Comparison of ENCODE assay signal across 28 cellular contexts in genomic region chr21:39576518-39577128, GRCh38. TPM values are rescaled to one million over a fixed set of nuclear protein-coding genes. Genes with fewer than 3 reads are reported as not detected.
"Had no signal": no experiment of that assay in that cellular context is flagged by ENCODE, and none has a peak within 500 bp of the region (broad histone marks: within the 10 kb centered on the region; RNA-seq: fewer than 3 reads in every experiment).

No MANE protein-coding gene starts in this region.

- H3K36me3 Mint-ChIP-seq: activated naive CD8-positive, alpha-beta T cell treated with anti-CD3 and anti-CD28 coated beads, Interleukin-2, amount 10 ng/mL, durations not matched to agents 7 days and 5 days; immature natural killer cell; mesothelial cell of epicardium; stimulated activated effector memory CD8-positive, alpha-beta T cell treated with anti-CD3 and anti-CD28 coated beads, Interleukin-12 subunit alpha, Interleukin-12 subunit beta, amount 100 ng/mL, for 72 hours had no signal

- H3K4me1 ChIP-seq: body of pancreas, lower lobe of right lung, psoas muscle, right atrium auricular region, tibial nerve had no signal

- DNase-seq: activated CD4-positive, alpha-beta memory T cell treated with anti-CD3 and anti-CD28 coated beads, Interleukin-2, amount 10 ng/mL, durations not matched to agents 7 days and 5 days; activated CD4-positive, alpha-beta T cell treated with anti-CD3 and anti-CD28 coated beads, Interleukin-2, amount 10 ng/mL, durations not matched to agents 24 days and 14 days; activated effector memory CD4-positive, alpha-beta T cell treated with Interleukin-2 at 50 U/mL for 16 hours; activated naive CD4-positive, alpha-beta T cell treated with anti-CD3 and anti-CD28 coated beads for 36 hours; activated naive CD8-positive, alpha-beta T cell treated with anti-CD3 and anti-CD28 coated beads, Interleukin-2, amount 10 ng/mL, durations not matched to agents 7 days and 5 days; activated T-cell treated with anti-CD3 and anti-CD28 coated beads, Interleukin-2, amount 50 U/mL, for 72 hours; amygdala; body of pancreas; cortex of kidney; endodermal cell; immature natural killer cell; left cardiac atrium; lower lobe of right lung; ovary; psoas muscle; stimulated activated CD4-positive, alpha-beta T cell treated with anti-CD3 and anti-CD28 coated beads, Interleukin-1b, Interleukin-23, amount 100 ng/mL, for 48 hours; stimulated activated naive CD8-positive, alpha-beta T cell treated with anti-CD3 and anti-CD28 coated beads, Interleukin-15, amount 100 ng/mL, for 72 hours; SW 1271 had no signal

- FAIRE-seq: urothelium cell line had no signal

- H3K36me3 ChIP-seq: cardiac muscle cell, lower lobe of right lung, neutrophil, ovary, right atrium auricular region, tibial nerve had no signal

- H3K27me3 Mint-ChIP-seq: activated CD4-positive, alpha-beta memory T cell treated with anti-CD3 and anti-CD28 coated beads, Interleukin-2, amount 10 ng/mL, durations not matched to agents 7 days and 5 days; activated CD4-positive, alpha-beta T cell treated with anti-CD3 and anti-CD28 coated beads, Interleukin-2, amount 10 ng/mL, durations not matched to agents 24 days and 14 days; activated naive CD8-positive, alpha-beta T cell treated with anti-CD3 and anti-CD28 coated beads, Interleukin-2, amount 10 ng/mL, durations not matched to agents 7 days and 5 days had no signal

- H3K4me1 Mint-ChIP-seq: activated CD4-positive, alpha-beta memory T cell treated with anti-CD3 and anti-CD28 coated beads, Interleukin-2, amount 10 ng/mL, durations not matched to agents 7 days and 5 days; activated CD4-positive, alpha-beta T cell treated with anti-CD3 and anti-CD28 coated beads, Interleukin-2, amount 10 ng/mL, durations not matched to agents 24 days and 14 days; activated naive CD8-positive, alpha-beta T cell treated with anti-CD3 and anti-CD28 coated beads, Interleukin-2, amount 10 ng/mL, durations not matched to agents 7 days and 5 days; endodermal cell; immature natural killer cell; mesothelial cell of epicardium; nephron; stimulated activated effector memory CD8-positive, alpha-beta T cell treated with anti-CD3 and anti-CD28 coated beads, Interleukin-12 subunit alpha, Interleukin-12 subunit beta, amount 100 ng/mL, for 72 hours; stimulated activated naive CD8-positive, alpha-beta T cell treated with anti-CD3 and anti-CD28 coated beads, Interleukin-15, amount 100 ng/mL, for 72 hours had no signal

- ATAC-seq: activated CD4-positive, CD25-positive, alpha-beta regulatory T cell treated with anti-CD3 and anti-CD28 coated beads, Interleukin-2, amount 50 U/mL, for 24 hours; activated T-cell treated with anti-CD3 and anti-CD28 coated beads, Interleukin-2, amount 50 U/mL, for 72 hours; body of pancreas; left cardiac atrium; lower lobe of right lung; psoas muscle; stimulated activated effector memory CD8-positive, alpha-beta T cell treated with anti-CD3 and anti-CD28 coated beads, Interleukin-12 subunit alpha, Interleukin-12 subunit beta, amount 100 ng/mL, for 72 hours; stimulated activated naive CD8-positive, alpha-beta T cell treated with anti-CD3 and anti-CD28 coated beads, Interleukin-15, amount 100 ng/mL, for 72 hours had no signal

- H3K9me3 Mint-ChIP-seq: activated CD4-positive, alpha-beta memory T cell treated with anti-CD3 and anti-CD28 coated beads, Interleukin-2, amount 10 ng/mL, durations not matched to agents 7 days and 5 days; activated CD4-positive, alpha-beta T cell treated with anti-CD3 and anti-CD28 coated beads, Interleukin-2, amount 10 ng/mL, durations not matched to agents 24 days and 14 days; activated naive CD4-positive, alpha-beta T cell treated with anti-CD3 and anti-CD28 coated beads for 36 hours; activated naive CD8-positive, alpha-beta T cell treated with anti-CD3 and anti-CD28 coated beads, Interleukin-2, amount 10 ng/mL, durations not matched to agents 7 days and 5 days; activated T-cell treated with anti-CD3 and anti-CD28 coated beads, Interleukin-2, amount 50 U/mL, for 72 hours; endodermal cell; nephron; stimulated activated effector memory CD8-positive, alpha-beta T cell treated with anti-CD3 and anti-CD28 coated beads, Interleukin-12 subunit alpha, Interleukin-12 subunit beta, amount 100 ng/mL, for 72 hours; stimulated activated naive CD8-positive, alpha-beta T cell treated with anti-CD3 and anti-CD28 coated beads, Interleukin-15, amount 100 ng/mL, for 72 hours had no signal

- H3K9me3 ChIP-seq: body of pancreas, lower lobe of right lung, neutrophil, ovary, psoas muscle, right atrium auricular region, tibial nerve had no signal

- H3K27ac ChIP-seq: body of pancreas, cardiac muscle cell, lower lobe of right lung, neutrophil, ovary, psoas muscle, right atrium auricular region, tibial nerve had no signal

- H3K27me3 ChIP-seq: body of pancreas, cardiac muscle cell, ovary, right atrium auricular region, tibial nerve had no signal

- H3K4me3 ChIP-seq: body of pancreas, cardiac muscle cell, lower lobe of right lung, ovary, psoas muscle, right atrium auricular region, tibial nerve had no signal

- H3K4me3 Mint-ChIP-seq: activated CD4-positive, alpha-beta memory T cell treated with anti-CD3 and anti-CD28 coated beads, Interleukin-2, amount 10 ng/mL, durations not matched to agents 7 days and 5 days; activated CD4-positive, alpha-beta T cell treated with anti-CD3 and anti-CD28 coated beads, Interleukin-2, amount 10 ng/mL, durations not matched to agents 24 days and 14 days; activated naive CD4-positive, alpha-beta T cell treated with anti-CD3 and anti-CD28 coated beads for 36 hours; activated naive CD8-positive, alpha-beta T cell treated with anti-CD3 and anti-CD28 coated beads, Interleukin-2, amount 10 ng/mL, durations not matched to agents 7 days and 5 days; activated T-cell treated with anti-CD3 and anti-CD28 coated beads, Interleukin-2, amount 50 U/mL, for 72 hours; endodermal cell; immature natural killer cell; mesothelial cell of epicardium; nephron; stimulated activated effector memory CD8-positive, alpha-beta T cell treated with anti-CD3 and anti-CD28 coated beads, Interleukin-12 subunit alpha, Interleukin-12 subunit beta, amount 100 ng/mL, for 72 hours; stimulated activated naive CD8-positive, alpha-beta T cell treated with anti-CD3 and anti-CD28 coated beads, Interleukin-15, amount 100 ng/mL, for 72 hours had no signal

- H3K27ac Mint-ChIP-seq: activated CD4-positive, alpha-beta memory T cell treated with anti-CD3 and anti-CD28 coated beads, Interleukin-2, amount 10 ng/mL, durations not matched to agents 7 days and 5 days; activated CD4-positive, alpha-beta T cell treated with anti-CD3 and anti-CD28 coated beads, Interleukin-2, amount 10 ng/mL, durations not matched to agents 24 days and 14 days; activated naive CD4-positive, alpha-beta T cell treated with anti-CD3 and anti-CD28 coated beads for 36 hours; activated naive CD8-positive, alpha-beta T cell treated with anti-CD3 and anti-CD28 coated beads, Interleukin-2, amount 10 ng/mL, durations not matched to agents 7 days and 5 days; activated T-cell treated with anti-CD3 and anti-CD28 coated beads, Interleukin-2, amount 50 U/mL, for 72 hours; endodermal cell; immature natural killer cell; mesothelial cell of epicardium; nephron; stimulated activated effector memory CD8-positive, alpha-beta T cell treated with anti-CD3 and anti-CD28 coated beads, Interleukin-12 subunit alpha, Interleukin-12 subunit beta, amount 100 ng/mL, for 72 hours; stimulated activated naive CD8-positive, alpha-beta T cell treated with anti-CD3 and anti-CD28 coated beads, Interleukin-15, amount 100 ng/mL, for 72 hours had no signal

RNA-seq across cellular contexts. Expression of gene B3GALT5, which starts 36.1 kb away (rescaled TPM):
- total RNA-seq: activated CD4-positive, alpha-beta memory T cell treated with anti-CD3 and anti-CD28 coated beads, Interleukin-2, amount 10 ng/mL, durations not matched to agents 7 days and 5 days; activated CD4-positive, alpha-beta T cell treated with anti-CD3 and anti-CD28 coated beads, Interleukin-2, amount 10 ng/mL, durations not matched to agents 24 days and 14 days; activated naive CD4-positive, alpha-beta T cell treated with anti-CD3 and anti-CD28 coated beads for 36 hours; activated naive CD8-positive, alpha-beta T cell treated with anti-CD3 and anti-CD28 coated beads, Interleukin-2, amount 10 ng/mL, durations not matched to agents 7 days and 5 days; activated T-cell treated with anti-CD3 and anti-CD28 coated beads, Interleukin-2, amount 50 U/mL, for 72 hours; right atrium auricular region; T-helper 2 cell treated with Interferon-gamma antibody and Interleukin-4, amounts not matched to agents 100 ng/mL and 5 ng/mL, for 36 hours; tibial nerve had no signal
- polyA plus RNA-seq: immature natural killer cell had no signal
